Comparison of ENCODE assay signal across 24 cellular contexts in genomic region chr1:9993571-9994075, GRCh38. TPM values are rescaled to one million over a fixed set of nuclear protein-coding genes. Genes with fewer than 3 reads are reported as not detected.
"Had no signal": no experiment of that assay in that cellular context is flagged by ENCODE, and none has a peak within 500 bp of the region (broad histone marks: within the 10 kb centered on the region; RNA-seq: fewer than 3 reads in every experiment).

No MANE protein-coding gene starts in this region.

- H3K36me3 Mint-ChIP-seq: memory B cell; natural killer cell treated with Interleukin-12 subunit alpha and Interleukin-12 subunit beta and Interleukin-15 and Interleukin-18, amount 100 ng/mL, for 72 hours; stimulated activated memory B cell treated with anti-CD40 and anti-IgM and Interleukin-4, amounts not matched to agents 10 μg/mL and 1 μg/mL and 100 μg/mL, for 72 hours; type B pancreatic cell had no signal

- H3K4me1 Mint-ChIP-seq: stimulated activated memory B cell treated with anti-CD40 and anti-IgM and Interleukin-4, amounts not matched to agents 10 μg/mL and 1 μg/mL and 100 μg/mL, for 72 hours had no signal

- H3K4me3 ChIP-seq: lower lobe of right lung, neural progenitor cell, pancreas, right lobe of liver, uterus had no signal

- H3K9me3 ChIP-seq: lower lobe of right lung, pancreas, right lobe of liver, uterus had no signal

- H3K36me3 ChIP-seq: lower lobe of right lung, neural progenitor cell, pancreas, right lobe of liver, uterus had no signal

- H3K27me3 ChIP-seq: right lobe of liver had no signal

- H3K27ac Mint-ChIP-seq: memory B cell; natural killer cell treated with Interleukin-12 subunit alpha and Interleukin-12 subunit beta and Interleukin-15 and Interleukin-18, amount 100 ng/mL, for 72 hours; neural progenitor cell; progenitor cell of endocrine pancreas; stimulated activated memory B cell treated with anti-CD40 and anti-IgM and Interleukin-4, amounts not matched to agents 10 μg/mL and 1 μg/mL and 100 μg/mL, for 72 hours; stimulated activated naive CD8-positive, alpha-beta T cell treated with anti-CD3 and anti-CD28 coated beads, Interleukin-15, amount 100 ng/mL, for 72 hours; type B pancreatic cell had no signal

- H3K4me3 Mint-ChIP-seq: central memory CD8-positive, alpha-beta T cell; memory B cell; natural killer cell treated with Interleukin-12 subunit alpha and Interleukin-12 subunit beta and Interleukin-15 and Interleukin-18, amount 100 ng/mL, for 72 hours; neural progenitor cell; stimulated activated memory B cell treated with anti-CD40 and anti-IgM and Interleukin-4, amounts not matched to agents 10 μg/mL and 1 μg/mL and 100 μg/mL, for 72 hours; stimulated activated naive CD8-positive, alpha-beta T cell treated with anti-CD3 and anti-CD28 coated beads, Interleukin-15, amount 100 ng/mL, for 72 hours; type B pancreatic cell had no signal

- H3K27ac ChIP-seq: foreskin keratinocyte, neural progenitor cell, pancreas, right lobe of liver had no signal

- H3K4me1 ChIP-seq: neural progenitor cell, pancreas had no signal

- DNase-seq: cortex of kidney; effector memory CD4-positive, alpha-beta T cell; foreskin keratinocyte; head of caudate nucleus; hypothalamus; kidney glomerular epithelial cell; lower lobe of right lung; midbrain; occipital lobe; pancreas; right lobe of liver; stimulated activated CD4-positive, alpha-beta T cell treated with anti-CD3 and anti-CD28 coated beads, Interleukin-4, amount 100 ng/mL, for 1 hour; stimulated activated CD8-positive, alpha-beta memory T cell treated with anti-CD3 and anti-CD28 coated beads, Interleukin-4, amount 100 ng/mL, for 48 hours; stimulated activated naive CD8-positive, alpha-beta T cell treated with anti-CD3 and anti-CD28 coated beads, Interleukin-15, amount 100 ng/mL, for 72 hours; uterus had no signal

- ATAC-seq: esophagus mucosa; foreskin keratinocyte; left lobe of liver; lower lobe of right lung; natural killer cell treated with Interleukin-12 subunit alpha and Interleukin-12 subunit beta and Interleukin-15 and Interleukin-18, amount 100 ng/mL, for 72 hours; pancreas; stimulated activated memory B cell treated with anti-CD40 and anti-IgM and Interleukin-4, amounts not matched to agents 10 μg/mL and 1 μg/mL and 100 μg/mL, for 72 hours; stimulated activated naive CD8-positive, alpha-beta T cell treated with anti-CD3 and anti-CD28 coated beads, Interleukin-15, amount 100 ng/mL, for 72 hours had no signal

- H3K9me3 Mint-ChIP-seq: central memory CD8-positive, alpha-beta T cell; memory B cell; natural killer cell treated with Interleukin-12 subunit alpha and Interleukin-12 subunit beta and Interleukin-15 and Interleukin-18, amount 100 ng/mL, for 72 hours; stimulated activated memory B cell treated with anti-CD40 and anti-IgM and Interleukin-4, amounts not matched to agents 10 μg/mL and 1 μg/mL and 100 μg/mL, for 72 hours; stimulated activated naive CD8-positive, alpha-beta T cell treated with anti-CD3 and anti-CD28 coated beads, Interleukin-15, amount 100 ng/mL, for 72 hours; type B pancreatic cell had no signal

RNA-seq across cellular contexts. Expression of gene RBP7, which starts 3.4 kb away (rescaled TPM):
- total RNA-seq: natural killer cell treated with Interleukin-12 subunit alpha and Interleukin-12 subunit beta and Interleukin-15 and Interleukin-18, amount 100 ng/mL, for 72 hours; occipital lobe had no signal
